In genomic region chr6:42978487-42978792, GRCh38 we compare ENCODE assay signal across 8 cellular contexts. TPM values are rescaled to one million over a fixed set of nuclear protein-coding genes. Genes with fewer than 3 reads are reported as not detected.
A peak's percentile ranks its signal among the peaks of the same experiment; 100 is the strongest.
DNase-seq lines count a peak whose midpoint lies in the region; TF ChIP-seq lines count a peak whose summit lies in the region.

No MANE protein-coding gene starts in this region.

- peaks cover 23% of the 10 kb centered on the region for H3K36me3 Mint-ChIP-seq in activated naive CD4-positive, alpha-beta T cell treated with anti-CD3 and anti-CD28 coated beads, Interleukin-2, amount 10 ng/mL, durations not matched to agents 7 days and 5 days

- H3K4me1 ChIP-seq in left ventricle myocardium inferior (peaks cover 43% of the 10 kb centered on the region), sigmoid colon (peaks cover 0 to 36% (median 30%) of the 10 kb centered on the region in 4 donors)

- peak; percentile 40 for DNase-seq in activated CD4-positive, alpha-beta T cell treated with anti-CD3 and anti-CD28 coated beads for 48 hours
- no peak for DNase-seq in activated CD4-positive, alpha-beta T cell treated with anti-CD3 and anti-CD28 coated beads, Interleukin-2, amount 50 U/mL, for 4 hours
- DNase-seq in HK-2 (ENCODE audit: unreplicated experiment) = peak; percentile 71
- DNase-seq in activated naive CD4-positive, alpha-beta T cell treated with anti-CD3 and anti-CD28 coated beads, Interleukin-2, amount 10 ng/mL, durations not matched to agents 7 days and 5 days = no peak
- peak; percentile 25 for DNase-seq in left ventricle myocardium inferior
- no peak for DNase-seq in sigmoid colon
- DNase-seq in NCI-H2029 treated with DMSO at 0.1 percent for 48 hours (lab: John Stamatoyannopoulos, UW) = no peak
- DNase-seq in SIG-M5 (lab: John Stamatoyannopoulos, UW) = no peak

- no peaks in the 10 kb centered on the region for H3K9me3 ChIP-seq in left ventricle myocardium inferior (replicated peaks)
- H3K9me3 ChIP-seq in sigmoid colon = no peaks in the 10 kb centered on the region

- H3K27ac Mint-ChIP-seq in activated naive CD4-positive, alpha-beta T cell treated with anti-CD3 and anti-CD28 coated beads, Interleukin-2, amount 10 ng/mL, durations not matched to agents 7 days and 5 days = peak overlapping the region; percentile 86

- no peak for TF ChIP-seq EP300 in sigmoid colon (IDR thresholded peaks at IDR 0.05)

- CTCF ChIA-PET in activated naive CD4-positive, alpha-beta T cell treated with anti-CD3 and anti-CD28 coated beads, Interleukin-2, amount 10 ng/mL, durations not matched to agents 7 days and 5 days (lab: Charles Lee) = interaction anchor here (1.1 kb wide), 1 partner anchor 32 kb away, joined by 4 read pairs; no protein-coding TSS in a partner anchor

- peak overlapping the region; percentile 95 for H3K27ac ChIP-seq in left ventricle myocardium inferior (replicated peaks)
- peak overlapping the region; percentile 91 to 93 (median 93) for H3K27ac ChIP-seq in sigmoid colon

- TF ChIP-seq CTCF in left ventricle myocardium inferior (IDR thresholded peaks at IDR 0.05; ENCODE audit: borderline replicate concordance) (no peak), sigmoid colon (IDR thresholded peaks at IDR 0.05) (no peak)

- peak overlapping the region; percentile 90 for H3K4me3 Mint-ChIP-seq in activated naive CD4-positive, alpha-beta T cell treated with anti-CD3 and anti-CD28 coated beads, Interleukin-2, amount 10 ng/mL, durations not matched to agents 7 days and 5 days

- 0 to 1% methylated on average over 24 of the region's 24 CpGs for WGBS in sigmoid colon, 2 donors

- H3K36me3 ChIP-seq in left ventricle myocardium inferior (peaks cover 12% of the 10 kb centered on the region), sigmoid colon (peaks cover 0 to 3% (median 0%) of the 10 kb centered on the region in 4 donors)

- H3K4me3 ChIP-seq in left ventricle myocardium inferior (peak overlapping the region; percentile 99), sigmoid colon (peak overlapping the region; percentile 82 to 99 (median 90))

- H3K4me1 Mint-ChIP-seq in activated naive CD4-positive, alpha-beta T cell treated with anti-CD3 and anti-CD28 coated beads, Interleukin-2, amount 10 ng/mL, durations not matched to agents 7 days and 5 days = peaks cover 46% of the 10 kb centered on the region

- no peak for TF ChIP-seq POLR2A in sigmoid colon (IDR thresholded peaks at IDR 0.05)

- intact Hi-C loops in left ventricle myocardium inferior (cut with micrococcal nuclease) (no loop called here), sigmoid colon (cut with DNase I) (loop anchor here (2.0 kb wide), 2 partner anchors 50 to 76 kb away; partner anchors contain the start of gene CNPY3)

- no peaks in the 10 kb centered on the region for H3K9me3 Mint-ChIP-seq in activated naive CD4-positive, alpha-beta T cell treated with anti-CD3 and anti-CD28 coated beads, Interleukin-2, amount 10 ng/mL, durations not matched to agents 7 days and 5 days

- no peaks in the 10 kb centered on the region for H3K27me3 Mint-ChIP-seq in activated naive CD4-positive, alpha-beta T cell treated with anti-CD3 and anti-CD28 coated beads, Interleukin-2, amount 10 ng/mL, durations not matched to agents 7 days and 5 days

- no peaks in the 10 kb centered on the region for H3K27me3 ChIP-seq in left ventricle myocardium inferior (ENCODE audit: low read depth)
- H3K27me3 ChIP-seq in sigmoid colon = no peaks in the 10 kb centered on the region

RNA-seq across cellular contexts. Expression of gene PEX6, which starts 0.5 kb away (rescaled TPM):
- total RNA-seq in left ventricle myocardium inferior (28.9 TPM), sigmoid colon (10 to 100 TPM; 10.2 to 19.1 (median 18.2) TPM)
- polyA plus RNA-seq in sigmoid colon = 10 to 100 TPM; 12.6 to 21.5 (median 14.0) TPM

RNA-seq across cellular contexts. Expression of gene PPP2R5D, which starts 5.9 kb away (rescaled TPM):
- 32.7 TPM for total RNA-seq in left ventricle myocardium inferior
- total RNA-seq in sigmoid colon = 10 to 100 TPM; 26.7 to 41.5 (median 33.9) TPM
- 10 to 100 TPM; 29.4 to 38.8 (median 35.5) TPM for polyA plus RNA-seq in sigmoid colon

RNA-seq across cellular contexts. Expression of gene GNMT, which starts 17.9 kb away (rescaled TPM):
- 0.77 TPM for total RNA-seq in left ventricle myocardium inferior
- under 1 TPM in 1 of 4 donors, not detected in 3; 0.54 TPM for total RNA-seq in sigmoid colon
- polyA plus RNA-seq in sigmoid colon = under 1 TPM in 1 of 3 donors, not detected in 2; 0.45 TPM

RNA-seq across cellular contexts. Expression of gene MEA1, which starts 35.3 kb away (rescaled TPM):
- total RNA-seq in left ventricle myocardium inferior (32.6 TPM), sigmoid colon (10 to 100 TPM; 49.0 to 91.5 (median 71.5) TPM)
- polyA plus RNA-seq in sigmoid colon = 10 to 100 TPM; 59.1 to 93.1 (median 75.1) TPM

RNA-seq across cellular contexts. Expression of gene KLHDC3, which starts 35.6 kb away (rescaled TPM):
- 108 TPM for total RNA-seq in left ventricle myocardium inferior
- total RNA-seq in sigmoid colon = 100 to 1,000 TPM in 3 of 4 donors, 10 to 100 TPM in 1; 68.4 to 158 (median 105) TPM
- polyA plus RNA-seq in sigmoid colon = 10 to 100 TPM; 64.3 to 69.7 (median 69.1) TPM

Comparison
In these comparisons a context has a peak if more than half of its experiments do, and no peak if none do; other contexts are left out.
1. DNase-seq: peak in activated CD4-positive, alpha-beta T cell treated with anti-CD3 and anti-CD28 coated beads for 48 hours (single experiment), HK-2 (single experiment) and left ventricle myocardium inferior (single experiment); none in activated CD4-positive, alpha-beta T cell treated with anti-CD3 and anti-CD28 coated beads, Interleukin-2, amount 50 U/mL, for 4 hours (0 of 2), activated naive CD4-positive, alpha-beta T cell treated with anti-CD3 and anti-CD28 coated beads, Interleukin-2, amount 10 ng/mL, durations not matched to agents 7 days and 5 days (single experiment), sigmoid colon (single experiment), NCI-H2029 treated with DMSO at 0.1 percent for 48 hours (single experiment) and SIG-M5 (single experiment).